In the genomic region with DNA sequence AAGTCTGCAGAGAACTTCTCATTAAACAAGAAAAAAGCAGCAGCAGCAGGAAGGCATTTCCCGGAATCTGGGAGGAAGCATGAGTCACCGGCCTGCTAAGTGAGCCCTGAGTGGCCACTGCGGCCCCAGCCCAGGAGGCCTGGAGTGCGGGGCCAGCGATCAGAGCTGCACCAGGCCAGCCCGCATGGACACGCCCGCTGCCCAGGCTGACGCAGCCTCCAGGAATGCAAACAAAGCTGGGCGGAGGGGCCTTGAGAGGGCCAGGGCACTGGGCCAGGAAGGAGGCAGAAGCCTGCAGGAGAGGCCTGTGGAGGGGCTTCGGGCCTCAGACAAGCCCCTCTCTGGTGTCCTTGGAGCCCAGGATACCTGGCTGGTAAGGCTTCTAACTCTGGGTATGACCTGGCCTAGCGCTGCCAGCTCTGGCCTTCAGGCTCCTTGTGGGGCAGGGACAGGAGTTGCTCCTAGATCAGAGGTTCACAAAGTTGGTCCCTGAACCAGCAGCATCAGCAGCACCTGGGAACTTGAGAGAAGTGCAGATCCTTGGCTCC, we compare ENCODE assay signal across 1 cellular context.
TF ChIP-seq lines count a peak whose summit lies in the region.

No MANE protein-coding gene starts in this region.

TF ChIP-seq in K562, 482 proteins besides CTCF, POLR2A, EP300 and RAD21 (continued from another document and continues in another):
- TF ChIP-seq, protein P1, sequence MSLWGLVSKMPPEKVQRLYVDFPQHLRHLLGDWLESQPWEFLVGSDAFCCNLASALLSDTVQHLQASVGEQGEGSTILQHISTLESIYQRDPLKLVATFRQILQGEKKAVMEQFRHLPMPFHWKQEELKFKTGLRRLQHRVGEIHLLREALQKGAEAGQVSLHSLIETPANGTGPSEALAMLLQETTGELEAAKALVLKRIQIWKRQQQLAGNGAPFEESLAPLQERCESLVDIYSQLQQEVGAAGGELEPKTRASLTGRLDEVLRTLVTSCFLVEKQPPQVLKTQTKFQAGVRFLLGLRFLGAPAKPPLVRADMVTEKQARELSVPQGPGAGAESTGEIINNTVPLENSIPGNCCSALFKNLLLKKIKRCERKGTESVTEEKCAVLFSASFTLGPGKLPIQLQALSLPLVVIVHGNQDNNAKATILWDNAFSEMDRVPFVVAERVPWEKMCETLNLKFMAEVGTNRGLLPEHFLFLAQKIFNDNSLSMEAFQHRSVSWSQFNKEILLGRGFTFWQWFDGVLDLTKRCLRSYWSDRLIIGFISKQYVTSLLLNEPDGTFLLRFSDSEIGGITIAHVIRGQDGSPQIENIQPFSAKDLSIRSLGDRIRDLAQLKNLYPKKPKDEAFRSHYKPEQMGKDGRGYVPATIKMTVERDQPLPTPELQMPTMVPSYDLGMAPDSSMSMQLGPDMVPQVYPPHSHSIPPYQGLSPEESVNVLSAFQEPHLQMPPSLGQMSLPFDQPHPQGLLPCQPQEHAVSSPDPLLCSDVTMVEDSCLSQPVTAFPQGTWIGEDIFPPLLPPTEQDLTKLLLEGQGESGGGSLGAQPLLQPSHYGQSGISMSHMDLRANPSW (CRISPR knock-in tag; IDR thresholded peaks at IDR 0.05): no peak
- TF ChIP-seq, protein P2, sequence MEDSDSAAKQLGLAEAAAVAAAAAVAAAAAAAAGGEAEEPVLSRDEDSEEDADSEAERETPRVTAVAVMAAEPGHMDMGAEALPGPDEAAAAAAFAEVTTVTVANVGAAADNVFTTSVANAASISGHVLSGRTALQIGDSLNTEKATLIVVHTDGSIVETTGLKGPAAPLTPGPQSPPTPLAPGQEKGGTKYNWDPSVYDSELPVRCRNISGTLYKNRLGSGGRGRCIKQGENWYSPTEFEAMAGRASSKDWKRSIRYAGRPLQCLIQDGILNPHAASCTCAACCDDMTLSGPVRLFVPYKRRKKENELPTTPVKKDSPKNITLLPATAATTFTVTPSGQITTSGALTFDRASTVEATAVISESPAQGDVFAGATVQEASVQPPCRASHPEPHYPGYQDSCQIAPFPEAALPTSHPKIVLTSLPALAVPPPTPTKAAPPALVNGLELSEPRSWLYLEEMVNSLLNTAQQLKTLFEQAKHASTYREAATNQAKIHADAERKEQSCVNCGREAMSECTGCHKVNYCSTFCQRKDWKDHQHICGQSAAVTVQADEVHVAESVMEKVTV (CRISPR knock-in tag; IDR thresholded peaks at IDR 0.05): no peak
- TF ChIP-seq RBM15 (IDR thresholded peaks at IDR 0.05; ENCODE audit: insufficient read depth, low read length): no peak
- peak; percentile 91 for TF ChIP-seq STAT5A (IDR thresholded peaks at IDR 0.05; ENCODE audit: borderline replicate concordance, low read length)
- TF ChIP-seq MTA3 (IDR thresholded peaks at IDR 0.05; ENCODE audit: borderline replicate concordance): peak; percentile 93
- TF ChIP-seq, protein P3, sequence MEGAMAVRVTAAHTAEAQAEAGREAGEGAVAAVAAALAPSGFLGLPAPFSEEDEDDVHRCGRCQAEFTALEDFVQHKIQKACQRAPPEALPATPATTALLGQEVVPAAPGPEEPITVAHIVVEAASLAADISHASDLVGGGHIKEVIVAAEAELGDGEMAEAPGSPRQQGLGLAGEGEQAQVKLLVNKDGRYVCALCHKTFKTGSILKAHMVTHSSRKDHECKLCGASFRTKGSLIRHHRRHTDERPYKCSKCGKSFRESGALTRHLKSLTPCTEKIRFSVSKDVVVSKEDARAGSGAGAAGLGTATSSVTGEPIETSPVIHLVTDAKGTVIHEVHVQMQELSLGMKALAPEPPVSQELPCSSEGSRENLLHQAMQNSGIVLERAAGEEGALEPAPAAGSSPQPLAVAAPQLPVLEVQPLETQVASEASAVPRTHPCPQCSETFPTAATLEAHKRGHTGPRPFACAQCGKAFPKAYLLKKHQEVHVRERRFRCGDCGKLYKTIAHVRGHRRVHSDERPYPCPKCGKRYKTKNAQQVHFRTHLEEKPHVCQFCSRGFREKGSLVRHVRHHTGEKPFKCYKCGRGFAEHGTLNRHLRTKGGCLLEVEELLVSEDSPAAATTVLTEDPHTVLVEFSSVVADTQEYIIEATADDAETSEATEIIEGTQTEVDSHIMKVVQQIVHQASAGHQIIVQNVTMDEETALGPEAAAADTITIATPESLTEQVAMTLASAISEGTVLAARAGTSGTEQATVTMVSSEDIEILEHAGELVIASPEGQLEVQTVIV (CRISPR knock-in tag; IDR thresholded peaks at IDR 0.05; ENCODE audit: borderline replicate concordance): no peak
- TF ChIP-seq, protein P4, sequence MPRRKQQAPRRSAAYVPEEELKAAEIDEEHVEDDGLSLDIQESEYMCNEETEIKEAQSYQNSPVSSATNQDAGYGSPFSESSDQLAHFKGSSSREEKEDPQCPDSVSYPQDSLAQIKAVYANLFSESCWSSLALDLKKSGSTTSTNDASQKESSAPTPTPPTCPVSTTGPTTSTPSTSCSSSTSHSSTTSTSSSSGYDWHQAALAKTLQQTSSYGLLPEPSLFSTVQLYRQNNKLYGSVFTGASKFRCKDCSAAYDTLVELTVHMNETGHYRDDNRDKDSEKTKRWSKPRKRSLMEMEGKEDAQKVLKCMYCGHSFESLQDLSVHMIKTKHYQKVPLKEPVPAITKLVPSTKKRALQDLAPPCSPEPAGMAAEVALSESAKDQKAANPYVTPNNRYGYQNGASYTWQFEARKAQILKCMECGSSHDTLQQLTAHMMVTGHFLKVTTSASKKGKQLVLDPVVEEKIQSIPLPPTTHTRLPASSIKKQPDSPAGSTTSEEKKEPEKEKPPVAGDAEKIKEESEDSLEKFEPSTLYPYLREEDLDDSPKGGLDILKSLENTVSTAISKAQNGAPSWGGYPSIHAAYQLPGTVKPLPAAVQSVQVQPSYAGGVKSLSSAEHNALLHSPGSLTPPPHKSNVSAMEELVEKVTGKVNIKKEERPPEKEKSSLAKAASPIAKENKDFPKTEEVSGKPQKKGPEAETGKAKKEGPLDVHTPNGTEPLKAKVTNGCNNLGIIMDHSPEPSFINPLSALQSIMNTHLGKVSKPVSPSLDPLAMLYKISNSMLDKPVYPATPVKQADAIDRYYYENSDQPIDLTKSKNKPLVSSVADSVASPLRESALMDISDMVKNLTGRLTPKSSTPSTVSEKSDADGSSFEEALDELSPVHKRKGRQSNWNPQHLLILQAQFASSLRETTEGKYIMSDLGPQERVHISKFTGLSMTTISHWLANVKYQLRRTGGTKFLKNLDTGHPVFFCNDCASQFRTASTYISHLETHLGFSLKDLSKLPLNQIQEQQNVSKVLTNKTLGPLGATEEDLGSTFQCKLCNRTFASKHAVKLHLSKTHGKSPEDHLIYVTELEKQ (CRISPR knock-in tag; IDR thresholded peaks at IDR 0.05): no peak
- TF ChIP-seq, protein P5, sequence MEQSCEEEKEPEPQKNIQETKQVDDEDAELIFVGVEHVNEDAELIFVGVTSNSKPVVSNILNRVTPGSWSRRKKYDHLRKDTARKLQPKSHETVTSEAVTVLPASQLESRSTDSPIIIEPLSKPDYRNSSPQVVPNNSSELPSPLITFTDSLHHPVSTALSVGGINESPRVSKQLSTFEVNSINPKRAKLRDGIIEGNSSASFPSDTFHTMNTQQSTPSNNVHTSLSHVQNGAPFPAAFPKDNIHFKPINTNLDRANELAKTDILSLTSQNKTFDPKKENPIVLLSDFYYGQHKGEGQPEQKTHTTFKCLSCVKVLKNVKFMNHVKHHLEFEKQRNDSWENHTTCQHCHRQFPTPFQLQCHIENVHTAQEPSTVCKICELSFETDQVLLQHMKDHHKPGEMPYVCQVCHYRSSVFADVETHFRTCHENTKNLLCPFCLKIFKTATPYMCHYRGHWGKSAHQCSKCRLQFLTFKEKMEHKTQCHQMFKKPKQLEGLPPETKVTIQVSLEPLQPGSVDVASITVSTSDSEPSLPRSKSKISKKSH (CRISPR knock-in tag; IDR thresholded peaks at IDR 0.05): no peak
- TF ChIP-seq, protein P6, sequence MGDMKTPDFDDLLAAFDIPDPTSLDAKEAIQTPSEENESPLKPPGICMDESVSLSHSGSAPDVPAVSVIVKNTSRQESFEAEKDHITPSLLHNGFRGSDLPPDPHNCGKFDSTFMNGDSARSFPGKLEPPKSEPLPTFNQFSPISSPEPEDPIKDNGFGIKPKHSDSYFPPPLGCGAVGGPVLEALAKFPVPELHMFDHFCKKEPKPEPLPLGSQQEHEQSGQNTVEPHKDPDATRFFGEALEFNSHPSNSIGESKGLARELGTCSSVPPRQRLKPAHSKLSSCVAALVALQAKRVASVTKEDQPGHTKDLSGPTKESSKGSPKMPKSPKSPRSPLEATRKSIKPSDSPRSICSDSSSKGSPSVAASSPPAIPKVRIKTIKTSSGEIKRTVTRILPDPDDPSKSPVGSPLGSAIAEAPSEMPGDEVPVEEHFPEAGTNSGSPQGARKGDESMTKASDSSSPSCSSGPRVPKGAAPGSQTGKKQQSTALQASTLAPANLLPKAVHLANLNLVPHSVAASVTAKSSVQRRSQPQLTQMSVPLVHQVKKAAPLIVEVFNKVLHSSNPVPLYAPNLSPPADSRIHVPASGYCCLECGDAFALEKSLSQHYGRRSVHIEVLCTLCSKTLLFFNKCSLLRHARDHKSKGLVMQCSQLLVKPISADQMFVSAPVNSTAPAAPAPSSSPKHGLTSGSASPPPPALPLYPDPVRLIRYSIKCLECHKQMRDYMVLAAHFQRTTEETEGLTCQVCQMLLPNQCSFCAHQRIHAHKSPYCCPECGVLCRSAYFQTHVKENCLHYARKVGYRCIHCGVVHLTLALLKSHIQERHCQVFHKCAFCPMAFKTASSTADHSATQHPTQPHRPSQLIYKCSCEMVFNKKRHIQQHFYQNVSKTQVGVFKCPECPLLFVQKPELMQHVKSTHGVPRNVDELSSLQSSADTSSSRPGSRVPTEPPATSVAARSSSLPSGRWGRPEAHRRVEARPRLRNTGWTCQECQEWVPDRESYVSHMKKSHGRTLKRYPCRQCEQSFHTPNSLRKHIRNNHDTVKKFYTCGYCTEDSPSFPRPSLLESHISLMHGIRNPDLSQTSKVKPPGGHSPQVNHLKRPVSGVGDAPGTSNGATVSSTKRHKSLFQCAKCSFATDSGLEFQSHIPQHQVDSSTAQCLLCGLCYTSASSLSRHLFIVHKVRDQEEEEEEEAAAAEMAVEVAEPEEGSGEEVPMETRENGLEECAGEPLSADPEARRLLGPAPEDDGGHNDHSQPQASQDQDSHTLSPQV (IDR thresholded peaks at IDR 0.05): peak; percentile 92
- no peak for TF ChIP-seq CBFB (CRISPR knock-in tag; IDR thresholded peaks at IDR 0.05)
- no peak for TF ChIP-seq MCM2 (IDR thresholded peaks at IDR 0.05; ENCODE audit: low read depth)
- no peak for TF ChIP-seq ZKSCAN8 (CRISPR knock-in tag; IDR thresholded peaks at IDR 0.05)
- no peak for TF ChIP-seq HMG20B (CRISPR knock-in tag; IDR thresholded peaks at IDR 0.05)
- TF ChIP-seq SRF (CRISPR knock-in tag; IDR thresholded peaks at IDR 0.05): no peak
- no peak for TF ChIP-seq FOXK1 (CRISPR knock-in tag; IDR thresholded peaks at IDR 0.05; ENCODE audit: borderline replicate concordance)
- no peak for TF ChIP-seq ZNF239 (CRISPR knock-in tag; IDR thresholded peaks at IDR 0.05)
- TF ChIP-seq JUND (IDR thresholded peaks at IDR 0.05; ENCODE audit: borderline replicate concordance, low read depth, low read length): peak; percentile 100
- peak; percentile 98; the same call in 2 of the 3 replicates for TF ChIP-seq JUND (tag; IDR thresholded peaks at IDR 0.05; ENCODE audit: borderline replicate concordance, low read depth, low read length)
- TF ChIP-seq, protein P7, sequence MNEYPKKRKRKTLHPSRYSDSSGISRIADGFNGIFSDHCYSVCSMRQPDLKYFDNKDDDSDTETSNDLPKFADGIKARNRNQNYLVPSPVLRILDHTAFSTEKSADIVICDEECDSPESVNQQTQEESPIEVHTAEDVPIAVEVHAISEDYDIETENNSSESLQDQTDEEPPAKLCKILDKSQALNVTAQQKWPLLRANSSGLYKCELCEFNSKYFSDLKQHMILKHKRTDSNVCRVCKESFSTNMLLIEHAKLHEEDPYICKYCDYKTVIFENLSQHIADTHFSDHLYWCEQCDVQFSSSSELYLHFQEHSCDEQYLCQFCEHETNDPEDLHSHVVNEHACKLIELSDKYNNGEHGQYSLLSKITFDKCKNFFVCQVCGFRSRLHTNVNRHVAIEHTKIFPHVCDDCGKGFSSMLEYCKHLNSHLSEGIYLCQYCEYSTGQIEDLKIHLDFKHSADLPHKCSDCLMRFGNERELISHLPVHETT (CRISPR knock-in tag; conservative IDR thresholded peaks at IDR 0.05 in 1 of 2, IDR thresholded peaks at IDR 0.05 in 1 of 2): peak in 1 of 2 experiments; percentile 59; a peak in 1 of 4 replicates
- peak; percentile 96 for TF ChIP-seq SMARCA4 (IDR thresholded peaks at IDR 0.05)
- TF ChIP-seq PPARD (CRISPR knock-in tag; IDR thresholded peaks at IDR 0.05): no peak
- TF ChIP-seq, protein P8, sequence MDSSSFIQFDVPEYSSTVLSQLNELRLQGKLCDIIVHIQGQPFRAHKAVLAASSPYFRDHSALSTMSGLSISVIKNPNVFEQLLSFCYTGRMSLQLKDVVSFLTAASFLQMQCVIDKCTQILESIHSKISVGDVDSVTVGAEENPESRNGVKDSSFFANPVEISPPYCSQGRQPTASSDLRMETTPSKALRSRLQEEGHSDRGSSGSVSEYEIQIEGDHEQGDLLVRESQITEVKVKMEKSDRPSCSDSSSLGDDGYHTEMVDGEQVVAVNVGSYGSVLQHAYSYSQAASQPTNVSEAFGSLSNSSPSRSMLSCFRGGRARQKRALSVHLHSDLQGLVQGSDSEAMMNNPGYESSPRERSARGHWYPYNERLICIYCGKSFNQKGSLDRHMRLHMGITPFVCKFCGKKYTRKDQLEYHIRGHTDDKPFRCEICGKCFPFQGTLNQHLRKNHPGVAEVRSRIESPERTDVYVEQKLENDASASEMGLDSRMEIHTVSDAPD (CRISPR knock-in tag; IDR thresholded peaks at IDR 0.05): no peak
- TF ChIP-seq, protein P9, sequence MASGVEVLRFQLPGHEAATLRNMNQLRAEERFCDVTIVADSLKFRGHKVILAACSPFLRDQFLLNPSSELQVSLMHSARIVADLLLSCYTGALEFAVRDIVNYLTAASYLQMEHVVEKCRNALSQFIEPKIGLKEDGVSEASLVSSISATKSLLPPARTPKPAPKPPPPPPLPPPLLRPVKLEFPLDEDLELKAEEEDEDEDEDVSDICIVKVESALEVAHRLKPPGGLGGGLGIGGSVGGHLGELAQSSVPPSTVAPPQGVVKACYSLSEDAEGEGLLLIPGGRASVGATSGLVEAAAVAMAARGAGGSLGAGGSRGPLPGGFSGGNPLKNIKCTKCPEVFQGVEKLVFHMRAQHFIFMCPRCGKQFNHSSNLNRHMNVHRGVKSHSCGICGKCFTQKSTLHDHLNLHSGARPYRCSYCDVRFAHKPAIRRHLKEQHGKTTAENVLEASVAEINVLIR (CRISPR knock-in tag; IDR thresholded peaks at IDR 0.05): no peak
- TF ChIP-seq PHF21A (IDR thresholded peaks at IDR 0.05; ENCODE audit: borderline replicate concordance, low read depth): no peak
- no peak for TF ChIP-seq HNRNPL (IDR thresholded peaks at IDR 0.05; ENCODE audit: low read depth, low read length)
- TF ChIP-seq KAT7 (CRISPR knock-in tag; IDR thresholded peaks at IDR 0.05; ENCODE audit: borderline replicate concordance): no peak; the same call in 1 of the 2 replicates
- no peak; the same call in 1 of the 2 replicates for TF ChIP-seq DMBX1 (CRISPR knock-in tag; IDR thresholded peaks at IDR 0.05; ENCODE audit: borderline replicate concordance)
- TF ChIP-seq ZNF696 (CRISPR knock-in tag; conservative IDR thresholded peaks at IDR 0.05): no peak
- TF ChIP-seq, protein P10, sequence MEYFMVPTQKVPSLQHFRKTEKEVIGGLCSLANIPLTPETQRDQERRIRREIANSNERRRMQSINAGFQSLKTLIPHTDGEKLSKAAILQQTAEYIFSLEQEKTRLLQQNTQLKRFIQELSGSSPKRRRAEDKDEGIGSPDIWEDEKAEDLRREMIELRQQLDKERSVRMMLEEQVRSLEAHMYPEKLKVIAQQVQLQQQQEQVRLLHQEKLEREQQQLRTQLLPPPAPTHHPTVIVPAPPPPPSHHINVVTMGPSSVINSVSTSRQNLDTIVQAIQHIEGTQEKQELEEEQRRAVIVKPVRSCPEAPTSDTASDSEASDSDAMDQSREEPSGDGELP (CRISPR knock-in tag; IDR thresholded peaks at IDR 0.05; ENCODE audit: borderline replicate concordance): peak; percentile 86; the same call in 1 of the 2 replicates
- no peak for TF ChIP-seq NR3C1 (CRISPR knock-in tag; IDR thresholded peaks at IDR 0.05)
- no peak for TF ChIP-seq PTBP1 (IDR thresholded peaks at IDR 0.05; ENCODE audit: low read depth, low read length)
- peak; percentile 71 for TF ChIP-seq CREM (IDR thresholded peaks at IDR 0.05; ENCODE audit: low read depth)
- no peak for TF ChIP-seq CEBPB (tag; IDR thresholded peaks at IDR 0.05)
- TF ChIP-seq GATAD2B (IDR thresholded peaks at IDR 0.05; ENCODE audit: borderline replicate concordance): no peak; the same call in 1 of the 2 replicates
